Comparison of ENCODE assay signal across 25 cellular contexts in genomic region chr2:16179701-16180402, GRCh38.
A peak's percentile ranks its signal among the peaks of the same experiment; 100 is the strongest.
DNase-seq lines count a peak whose midpoint lies in the region; ATAC-seq and TF ChIP-seq lines count a peak whose summit lies in the region.
"Had no signal": no experiment of that assay in that cellular context is flagged by ENCODE, and none has a peak within 500 bp of the region (broad histone marks: within the 10 kb centered on the region; RNA-seq: fewer than 3 reads in every experiment).

No MANE protein-coding gene starts in this region.

- H2BK5ac ChIP-seq in neuronal stem cell (ENCODE audit: low read length) = no peak overlapping the region

- no peaks in the 10 kb centered on the region for H3K79me1 ChIP-seq in neuronal stem cell (ENCODE audit: low read depth, low read length)

- no peak for TF ChIP-seq POLR2A in tibial nerve (IDR thresholded peaks at IDR 0.05)

- H3K4ac ChIP-seq in neuronal stem cell (ENCODE audit: low read length) = no peak overlapping the region

- H3K27me3 ChIP-seq in BE2C (no peaks in the 10 kb centered on the region), neuronal stem cell (ENCODE audit: control insufficient read depth in 3 of 3, insufficient read depth in 3 of 3, low read depth in 1 of 3, low read length in 3 of 3) (no peaks in the 10 kb centered on the region), tibial nerve (no peaks in the 10 kb centered on the region)
- H3K27me3 ChIP-seq: ovary, right lobe of liver had no signal

- H4K91ac ChIP-seq in neuronal stem cell (ENCODE audit: low read depth, low read length, poor library complexity) = no peak overlapping the region

- H3K9me3 ChIP-seq in BE2C = peaks cover 29% of the 10 kb centered on the region
- H3K9me3 ChIP-seq in neuronal stem cell (replicated peaks in 1 of 2; ENCODE audit: control insufficient read depth in 2 of 2, insufficient read depth in 1 of 2, low read depth in 1 of 2, low read length in 2 of 2) = no peaks in the 10 kb centered on the region
- H3K9me3 ChIP-seq in tibial nerve = no peaks in the 10 kb centered on the region
- H3K9me3 ChIP-seq: ovary, right lobe of liver, thoracic aorta had no signal

- H2AK5ac ChIP-seq in neuronal stem cell (ENCODE audit: low read depth, low read length) = no peak overlapping the region

- peak overlapping the region; percentile 22 for H3K14ac ChIP-seq in neuronal stem cell (ENCODE audit: low read length)

- DNase-seq in BE2C (peak; percentile 100), iPS-NIHi11 (ENCODE audit: low spot score) (peak; percentile 66), neuronal stem cell (ENCODE audit: low spot score) (no peak), tibial nerve (ENCODE audit: low spot score in 2 of 2) (no peak), GF-D8 (lab: John Stamatoyannopoulos, UW) (no peak)
- DNase-seq: activated CD4-positive, alpha-beta T cell treated with anti-CD3 and anti-CD28 coated beads, Interleukin-2, amount 50 U/mL, for 1 hour; activated CD8-positive, alpha-beta memory T cell treated with anti-CD3 and anti-CD28 coated beads, Interleukin-2, amount 10 ng/mL, durations not matched to agents 7 days and 5 days; activated naive CD4-positive, alpha-beta T cell treated with anti-CD3 and anti-CD28 coated beads, Interleukin-2, amount 10 ng/mL, durations not matched to agents 7 days and 5 days; amniotic stem cell; CD8-positive, alpha-beta T cell; cortex of kidney; left cardiac atrium; mesenchymal stem cell; naive thymus-derived CD4-positive, alpha-beta T cell; NCI-H1694; NCI-H510A treated with DMSO at 0.1 percent for 48 hours; ovary; right lobe of liver; stimulated activated naive CD4-positive, alpha-beta T cell treated with Interleukin-2 at 50 U/mL for 16 hours; T-helper 17 cell had no signal

- H3K27ac ChIP-seq in VCaP (peak overlapping the region; percentile 71), neuronal stem cell (replicated peaks; ENCODE audit: low read length) (no peak overlapping the region), tibial nerve (no peak overlapping the region)
- H3K27ac ChIP-seq: ovary, right lobe of liver, SK-N-MC, thoracic aorta had no signal

- H4K8ac ChIP-seq in neuronal stem cell (ENCODE audit: low read depth, low read length) = no peak overlapping the region

- no peak overlapping the region for H2BK120ac ChIP-seq in neuronal stem cell (ENCODE audit: low read depth, low read length)

- H3K36me3 ChIP-seq in BE2C (no peaks in the 10 kb centered on the region), neuronal stem cell (replicated peaks in 1 of 2; ENCODE audit: control insufficient read depth in 2 of 2, insufficient read depth in 2 of 2, low read length in 2 of 2) (no peaks in the 10 kb centered on the region), tibial nerve (no peaks in the 10 kb centered on the region)
- H3K36me3 ChIP-seq: ovary, right lobe of liver, thoracic aorta had no signal

- WGBS in neuronal stem cell (ENCODE audit: extremely low coverage in 2 of 2, insufficient read length in 2 of 2, insufficient replicate concordance in 1 of 2), 2 donors = no CpG with 5 or more reads among the region's 8 CpGs
- 36 to 62% methylated on average over 8 of the region's 8 CpGs for WGBS in tibial nerve, 2 donors

- H2AFZ ChIP-seq in neuronal stem cell (ENCODE audit: low read length) = peak overlapping the region; percentile 60

- H3K9ac ChIP-seq in neuronal stem cell (ENCODE audit: low read depth, low read length, poor library complexity) = no peak overlapping the region

- peaks cover 43% of the 10 kb centered on the region for H3K4me1 ChIP-seq in BE2C
- peaks cover 4 to 12% of the 10 kb centered on the region in 2 donors for H3K4me1 ChIP-seq in neuronal stem cell (ENCODE audit: control insufficient read depth in 2 of 2, insufficient read depth in 1 of 2, low read depth in 1 of 2, low read length in 2 of 2)
- H3K4me1 ChIP-seq in tibial nerve = no peaks in the 10 kb centered on the region
- H3K4me1 ChIP-seq: right lobe of liver had no signal

- peak overlapping the region; percentile 49 for H3K18ac ChIP-seq in neuronal stem cell (ENCODE audit: low read length)

- no peak overlapping the region for H2BK12ac ChIP-seq in neuronal stem cell (ENCODE audit: low read length)

- no peak overlapping the region for H3K4me2 ChIP-seq in neuronal stem cell (ENCODE audit: insufficient read depth, low read length, poor library complexity, severe bottlenecking)

- TF ChIP-seq EP300 in tibial nerve (IDR thresholded peaks at IDR 0.05) = no peak

- ATAC-seq in HG02759 (IDR thresholded peaks at IDR 0.05; ENCODE audit: unreplicated experiment) (no peak), HG02610 (IDR thresholded peaks at IDR 0.05; ENCODE audit: unreplicated experiment) (no peak)
- ATAC-seq: activated CD8-positive, alpha-beta memory T cell treated with anti-CD3 and anti-CD28 coated beads, Interleukin-2, amount 10 ng/mL, durations not matched to agents 7 days and 5 days; CD8-positive, alpha-beta T cell; left cardiac atrium; naive thymus-derived CD4-positive, alpha-beta T cell; right lobe of liver; T-helper 17 cell had no signal

- no peak overlapping the region for H3K23ac ChIP-seq in neuronal stem cell (ENCODE audit: low read depth, low read length, poor library complexity)

- TF ChIP-seq CTCF in BE2C (IDR thresholded peaks at IDR 0.05; ENCODE audit: low read depth, low read length) (no peak), VCaP (conservative IDR thresholded peaks at IDR 0.05) (no peak), tibial nerve (IDR thresholded peaks at IDR 0.05) (no peak)

- H3K4me3 ChIP-seq in BE2C (ENCODE audit: low read depth, low read length) (peak overlapping the region; percentile 0), neuronal stem cell (ENCODE audit: low read length in 2 of 2) (no peak overlapping the region), tibial nerve (no peak overlapping the region)
- H3K4me3 ChIP-seq: ovary, right lobe of liver, SK-N-MC, thoracic aorta had no signal

- no peak overlapping the region for H2BK15ac ChIP-seq in neuronal stem cell (ENCODE audit: low read length)

Comparison
In these comparisons a context has a peak if more than half of its experiments do, and no peak if none do; other contexts are left out.
1. DNase-seq: peak in BE2C (single experiment) and iPS-NIHi11 (single experiment); none in neuronal stem cell (single experiment), tibial nerve (0 of 2) and GF-D8 (single experiment).